ENCODE assay signal across 10 cellular contexts in genomic region chr2:31725444-31725843, GRCh38.
"Had no signal": no experiment of that assay in that cellular context is flagged by ENCODE, and none has a peak within 500 bp of the region (broad histone marks: within the 10 kb centered on the region; RNA-seq: fewer than 3 reads in every experiment).

No MANE protein-coding gene starts in this region.

- H3K27ac ChIP-seq: GM23248, HL-60 had no signal

- H3K9me3 Mint-ChIP-seq: HFFc6 had no signal

- H3K36me3 Mint-ChIP-seq: IgD-negative memory B cell had no signal

- H3K4me3 Mint-ChIP-seq: HFFc6, IgD-negative memory B cell had no signal

- H3K9me3 ChIP-seq: HAP-1 had no signal

- H3K27ac Mint-ChIP-seq: HFFc6, IgD-negative memory B cell had no signal

- H3K9ac ChIP-seq: GM23248 had no signal

- H3K4me3 ChIP-seq: GM23248, HAP-1 had no signal

- H3K27me3 Mint-ChIP-seq: IgD-negative memory B cell had no signal

- ATAC-seq: HCT116, HepG2 had no signal

- H3K36me3 ChIP-seq: HAP-1 had no signal

- DNase-seq: GM23248, GOT3, H7, HFFc6, KBM-7 had no signal

- H3K4me1 Mint-ChIP-seq: IgD-negative memory B cell had no signal

- FAIRE-seq: HepG2 had no signal

- H3K4me1 ChIP-seq: HAP-1 had no signal
